Comparison of ENCODE assay signal across 14 cellular contexts in the genomic region with DNA sequence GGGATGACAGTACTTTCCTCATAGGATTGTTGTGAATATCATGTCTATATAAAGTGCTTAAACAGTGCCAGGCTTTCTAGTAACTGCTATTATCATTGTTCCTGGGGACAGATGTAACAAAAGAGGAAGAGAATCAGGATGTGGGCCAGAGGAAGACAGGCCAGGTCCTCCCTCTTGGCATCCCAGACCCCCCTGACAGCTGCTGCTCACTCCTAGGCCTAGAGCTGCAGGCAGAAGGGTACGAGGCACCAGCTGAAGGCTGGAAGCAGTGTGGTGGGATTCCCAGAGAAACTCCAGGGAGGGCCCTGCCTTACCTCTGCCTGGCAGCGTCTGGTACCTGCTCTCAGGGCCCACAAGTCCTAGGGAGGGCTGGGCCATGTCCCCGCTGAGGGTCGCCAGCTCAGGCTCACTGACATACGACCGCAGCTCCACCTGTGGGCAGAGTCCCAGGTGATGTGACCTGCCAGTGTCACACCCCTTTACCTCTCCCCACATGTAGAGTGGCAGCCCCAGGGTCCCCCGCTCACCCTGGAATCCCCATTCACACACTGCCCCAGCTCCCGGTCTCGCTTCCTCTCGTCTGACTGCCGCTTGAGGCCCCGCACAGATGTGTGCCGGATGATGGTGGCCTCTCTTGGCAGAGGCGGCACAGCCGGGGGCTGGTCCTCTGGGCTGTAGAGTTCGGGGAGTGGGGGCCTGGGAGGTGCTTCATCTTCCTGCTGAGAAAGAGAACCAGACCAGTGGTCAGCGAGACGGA. TPM values are rescaled to one million over a fixed set of nuclear protein-coding genes. Genes with fewer than 3 reads are reported as not detected.
A peak's percentile ranks its signal among the peaks of the same experiment; 100 is the strongest.
DNase-seq lines count a peak whose midpoint lies in the region; ATAC-seq and TF ChIP-seq lines count a peak whose summit lies in the region.
"Had no signal": no experiment of that assay in that cellular context is flagged by ENCODE, and none has a peak within 500 bp of the region (broad histone marks: within the 10 kb centered on the region; RNA-seq: fewer than 3 reads in every experiment).

No MANE protein-coding gene starts in this region.

- H3K4me3 ChIP-seq in SJSA1, result no peak overlapping the region
- H3K4me3 ChIP-seq in gastroesophageal sphincter, result no peak overlapping the region
- no peak overlapping the region for H3K4me3 ChIP-seq in subcutaneous abdominal adipose tissue (ENCODE audit: low read depth in 1 of 5, low read length in 5 of 5)

- TF ChIP-seq EP300 in gastroesophageal sphincter (IDR thresholded peaks at IDR 0.05), result no peak

- H3K9me3 ChIP-seq in SJSA1 (replicated peaks) (no peaks in the 10 kb centered on the region), gastroesophageal sphincter (no peaks in the 10 kb centered on the region), subcutaneous abdominal adipose tissue (ENCODE audit: control insufficient read depth in 5 of 5, low read length in 5 of 5) (no peaks in the 10 kb centered on the region)

- peak; percentile 7 for DNase-seq in SKM-1 (lab: John Stamatoyannopoulos, UW; ENCODE audit: unreplicated experiment)
- no peak for DNase-seq in SKM-1 treated with dmso at 0.1 percent for 144 hours (lab: John Stamatoyannopoulos, UW; ENCODE audit: unreplicated experiment)
- DNase-seq in SJSA1 (ENCODE audit: low read depth in 1 of 2, low spot score in 2 of 2), result no peak
- DNase-seq: activated CD8-positive, alpha-beta memory T cell treated with anti-CD3 and anti-CD28 coated beads, Interleukin-2, amount 50 U/mL, for 48 hours; effector CD8-positive, alpha-beta T cell; natural killer cell; NCI-H187 treated with DMSO at 0.1 percent for 48 hours; NCI-H526; RPMI8226 had no signal

- no peak for TF ChIP-seq POLR2A in gastroesophageal sphincter (IDR thresholded peaks at IDR 0.05)

- peak overlapping the region in 4 of 5 donors; percentile 15 to 62 (median 36) for H3K9ac ChIP-seq in subcutaneous abdominal adipose tissue (ENCODE audit: low read length in 5 of 5)

- no CpG with 5 or more reads among the region's 18 CpGs for WGBS in gastroesophageal sphincter (ENCODE audit: low coverage in 1 of 2), 2 donors

- no peak for TF ChIP-seq CTCF in gastroesophageal sphincter (IDR thresholded peaks at IDR 0.05)

- peak overlapping the region; percentile 90 for H3K27ac ChIP-seq in SJSA1
- peak overlapping the region in 3 of 4 donors; percentile 19 to 56 (median 36) for H3K27ac ChIP-seq in gastroesophageal sphincter
- H3K27ac ChIP-seq in subcutaneous abdominal adipose tissue (ENCODE audit: low read depth, low read length), result peak overlapping the region; percentile 79

- no peak for ATAC-seq in gastroesophageal sphincter
- ATAC-seq in GM19035 (IDR thresholded peaks at IDR 0.05; ENCODE audit: unreplicated experiment), result no peak
- no peak for ATAC-seq in HG03045 (IDR thresholded peaks at IDR 0.05; ENCODE audit: unreplicated experiment)
- ATAC-seq in GM18867 (IDR thresholded peaks at IDR 0.05; ENCODE audit: unreplicated experiment), result no peak
- ATAC-seq: natural killer cell had no signal

- H3K27me3 ChIP-seq in SJSA1 (replicated peaks) (no peaks in the 10 kb centered on the region), gastroesophageal sphincter (no peaks in the 10 kb centered on the region), subcutaneous abdominal adipose tissue (ENCODE audit: control insufficient read depth in 5 of 5, insufficient read depth in 4 of 5, low read length in 5 of 5) (no peaks in the 10 kb centered on the region)

- H3K36me3 ChIP-seq in SJSA1 (no peaks in the 10 kb centered on the region), gastroesophageal sphincter (peaks cover 0 to 37% of the 10 kb centered on the region in 2 donors), subcutaneous abdominal adipose tissue (ENCODE audit: control insufficient read depth in 5 of 5, insufficient read depth in 5 of 5, low read length in 5 of 5) (peaks cover 0 to 6% (median 0%) of the 10 kb centered on the region in 5 donors)

- peaks cover 15% of the 10 kb centered on the region for H3K4me1 ChIP-seq in SJSA1 (replicated peaks)
- H3K4me1 ChIP-seq in gastroesophageal sphincter, result peaks cover 0 to 24% (median 0%) of the 10 kb centered on the region in 3 donors
- H3K4me1 ChIP-seq in subcutaneous abdominal adipose tissue (ENCODE audit: control insufficient read depth in 5 of 5, insufficient read depth in 5 of 5, low read length in 5 of 5), result peaks cover 16 to 88% (median 78%) of the 10 kb centered on the region in 5 donors

RNA-seq across cellular contexts. Expression of a gene that starts 52.2 kb away (rescaled TPM):
- total RNA-seq in SJSA1 (2014; rRNA removed; shearing (Covaris generic)), result 371 and 395 TPM in 2 replicates
- 100 to 1,000 TPM; 150 to 188 (median 175) TPM for total RNA-seq in gastroesophageal sphincter

Comparison
In these comparisons a context has a peak if more than half of its experiments do, and no peak if none do; other contexts are left out.
1. H3K27ac ChIP-seq: peak in every context shown above with its lines; median percentile 90 in SJSA1; 79 in subcutaneous abdominal adipose tissue; 36 in gastroesophageal sphincter.